Comparison of ENCODE assay signal across 8 cellular contexts in the genomic region with DNA sequence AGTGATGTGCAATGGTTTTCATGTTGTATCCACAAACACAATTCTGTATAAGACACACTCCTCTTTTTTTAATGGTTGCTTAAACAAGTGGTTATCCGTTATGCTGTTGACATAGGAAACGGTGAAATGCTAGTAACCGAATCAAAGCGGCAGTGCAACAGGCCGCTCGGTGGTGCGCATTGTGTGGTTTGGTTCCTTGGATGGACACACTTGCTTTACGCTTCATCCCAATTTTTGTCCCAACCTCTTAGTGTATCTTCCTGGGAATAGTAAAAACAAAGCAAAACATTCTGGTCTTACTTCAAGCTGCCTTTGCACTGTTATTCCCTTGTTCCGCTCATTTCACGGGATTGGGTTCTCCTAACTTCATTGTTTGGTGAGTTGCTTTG. TPM values are rescaled to one million over a fixed set of nuclear protein-coding genes. Genes with fewer than 3 reads are reported as not detected.
DNase-seq lines count a peak whose midpoint lies in the region; ATAC-seq and TF ChIP-seq lines count a peak whose summit lies in the region.

No MANE protein-coding gene starts in this region.

- ATAC-seq in activated CD8-positive, alpha-beta T cell treated with anti-CD3 and anti-CD28 coated beads for 36 hours = no peak
- ATAC-seq in stimulated activated effector memory CD8-positive, alpha-beta T cell treated with anti-CD3 and anti-CD28 coated beads, Interleukin-12 subunit alpha, Interleukin-12 subunit beta, amount 100 ng/mL, for 72 hours = no peak
- ATAC-seq in HG02981 (IDR thresholded peaks at IDR 0.05; ENCODE audit: unreplicated experiment) (no peak), HG03159 (IDR thresholded peaks at IDR 0.05; ENCODE audit: unreplicated experiment) (no peak)

- H3K4me1 ChIP-seq in iPS-15b (ENCODE audit: control insufficient read depth, insufficient read depth, low read length) = peaks cover 9% of the 10 kb centered on the region

- peaks cover 53% of the 10 kb centered on the region for H3K4me1 Mint-ChIP-seq in activated CD8-positive, alpha-beta T cell treated with anti-CD3 and anti-CD28 coated beads for 36 hours (ENCODE audit: low read depth)
- peaks cover 78% of the 10 kb centered on the region for H3K4me1 Mint-ChIP-seq in stimulated activated effector memory CD8-positive, alpha-beta T cell treated with anti-CD3 and anti-CD28 coated beads, Interleukin-12 subunit alpha, Interleukin-12 subunit beta, amount 100 ng/mL, for 72 hours

- no peak for TF ChIP-seq CTCF in activated CD8-positive, alpha-beta T cell treated with anti-CD3 and anti-CD28 coated beads for 36 hours (IDR thresholded peaks at IDR 0.05)

- POLR2A ChIA-PET in activated CD8-positive, alpha-beta T cell treated with anti-CD3 and anti-CD28 coated beads for 36 hours (lab: Charles Lee) = interaction anchor here (0.6 to 2.4 kb wide), 7 partner anchors 9 to 38 kb away, joined by 3 to 16 read pairs (median 3); no protein-coding TSS in a partner anchor

- peak; percentile 31 for DNase-seq in SIG-M5 treated with dmso at 0.1 percent for 504 hours (lab: John Stamatoyannopoulos, UW; ENCODE audit: unreplicated experiment)
- no peak for DNase-seq in SIG-M5 (lab: John Stamatoyannopoulos, UW)
- no peak for DNase-seq in activated CD8-positive, alpha-beta T cell treated with anti-CD3 and anti-CD28 coated beads for 36 hours
- no peak for DNase-seq in stimulated activated effector memory CD8-positive, alpha-beta T cell treated with anti-CD3 and anti-CD28 coated beads, Interleukin-12 subunit alpha, Interleukin-12 subunit beta, amount 100 ng/mL, for 72 hours (ENCODE audit: low spot score in 2 of 2)
- DNase-seq in DMS53 treated with DMSO at 0.1 percent for 48 hours (lab: John Stamatoyannopoulos, UW; ENCODE audit: unreplicated experiment) = no peak

- H3K4me3 ChIP-seq in iPS-15b (ENCODE audit: low read depth, low read length) = peak overlapping the region; percentile 78

- no peaks in the 10 kb centered on the region for H3K36me3 ChIP-seq in iPS-15b (ENCODE audit: control insufficient read depth, insufficient read depth, low read length)

- H3K4me3 Mint-ChIP-seq in activated CD8-positive, alpha-beta T cell treated with anti-CD3 and anti-CD28 coated beads for 36 hours = peak overlapping the region; percentile 90
- H3K4me3 Mint-ChIP-seq in stimulated activated effector memory CD8-positive, alpha-beta T cell treated with anti-CD3 and anti-CD28 coated beads, Interleukin-12 subunit alpha, Interleukin-12 subunit beta, amount 100 ng/mL, for 72 hours = peak overlapping the region; percentile 100

- H3K36me3 Mint-ChIP-seq in activated CD8-positive, alpha-beta T cell treated with anti-CD3 and anti-CD28 coated beads for 36 hours (ENCODE audit: low read depth) = peaks cover 26% of the 10 kb centered on the region
- H3K36me3 Mint-ChIP-seq in stimulated activated effector memory CD8-positive, alpha-beta T cell treated with anti-CD3 and anti-CD28 coated beads, Interleukin-12 subunit alpha, Interleukin-12 subunit beta, amount 100 ng/mL, for 72 hours = peaks cover 28% of the 10 kb centered on the region

- peak overlapping the region; percentile 88 for H3K27ac Mint-ChIP-seq in activated CD8-positive, alpha-beta T cell treated with anti-CD3 and anti-CD28 coated beads for 36 hours
- peak overlapping the region; percentile 98 for H3K27ac Mint-ChIP-seq in stimulated activated effector memory CD8-positive, alpha-beta T cell treated with anti-CD3 and anti-CD28 coated beads, Interleukin-12 subunit alpha, Interleukin-12 subunit beta, amount 100 ng/mL, for 72 hours

- H3K27me3 ChIP-seq in iPS-15b (ENCODE audit: control insufficient read depth, insufficient read depth, low read length) = peaks cover 85% of the 10 kb centered on the region

- no peak overlapping the region for H3K9ac ChIP-seq in iPS-15b (ENCODE audit: low read depth, low read length)

- CTCF ChIA-PET in activated CD8-positive, alpha-beta T cell treated with anti-CD3 and anti-CD28 coated beads for 36 hours (lab: Charles Lee) = interaction anchor here (0.7 to 1.2 kb wide), 2 partner anchors 13 to 44 kb away, joined by 3 to 4 read pairs; no protein-coding TSS in a partner anchor

- H3K27me3 Mint-ChIP-seq in activated CD8-positive, alpha-beta T cell treated with anti-CD3 and anti-CD28 coated beads for 36 hours = peaks cover 13% of the 10 kb centered on the region

- H3K9me3 Mint-ChIP-seq in activated CD8-positive, alpha-beta T cell treated with anti-CD3 and anti-CD28 coated beads for 36 hours = no peaks in the 10 kb centered on the region
- no peaks in the 10 kb centered on the region for H3K9me3 Mint-ChIP-seq in stimulated activated effector memory CD8-positive, alpha-beta T cell treated with anti-CD3 and anti-CD28 coated beads, Interleukin-12 subunit alpha, Interleukin-12 subunit beta, amount 100 ng/mL, for 72 hours

- intact Hi-C loops in activated CD8-positive, alpha-beta T cell treated with anti-CD3 and anti-CD28 coated beads for 36 hours (cut with micrococcal nuclease) = no loop called here

- no peaks in the 10 kb centered on the region for H3K9me3 ChIP-seq in iPS-15b (ENCODE audit: control insufficient read depth, insufficient read depth, low read length)

RNA-seq across cellular contexts. Expression of a gene that starts 0.6 kb away (rescaled TPM):
- total RNA-seq in activated CD8-positive, alpha-beta T cell treated with anti-CD3 and anti-CD28 coated beads for 36 hours = 10 to 100 TPM; 19.5 to 19.9 TPM

RNA-seq across cellular contexts. Expression of a gene that starts 46.0 kb away (rescaled TPM):
- total RNA-seq in activated CD8-positive, alpha-beta T cell treated with anti-CD3 and anti-CD28 coated beads for 36 hours = under 1 TPM; 0.13 to 0.43 TPM
